22 cellular contexts compared by ENCODE assay signal in the genomic region with DNA sequence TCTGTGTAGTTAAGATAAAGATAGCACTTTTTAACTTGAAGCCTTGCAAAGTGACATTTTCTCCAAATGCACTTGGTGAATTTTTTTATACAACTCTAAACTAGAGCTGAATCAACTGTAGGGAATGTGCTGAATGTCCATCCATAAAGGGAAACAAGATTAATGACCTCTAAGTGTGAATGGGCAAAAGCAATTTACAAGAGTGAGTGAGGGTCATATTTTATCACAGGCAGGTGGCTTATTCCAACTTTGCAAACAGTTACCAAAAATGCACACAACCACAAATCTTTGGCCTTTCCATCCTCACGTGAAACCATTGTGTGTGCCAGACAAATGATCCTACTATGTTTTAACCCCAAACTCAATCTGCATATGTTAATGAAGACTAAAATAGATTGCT.
"Had no signal": no experiment of that assay in that cellular context is flagged by ENCODE, and none has a peak within 500 bp of the region (broad histone marks: within the 10 kb centered on the region; RNA-seq: fewer than 3 reads in every experiment).

No MANE protein-coding gene starts in this region.

- H3K27ac ChIP-seq: SJSA1, SK-N-MC had no signal

- H3K4me1 ChIP-seq: SJSA1 had no signal

- H3K9me3 ChIP-seq: SJSA1 had no signal

- H3K36me3 ChIP-seq: SJSA1 had no signal

- H3K27me3 ChIP-seq: SJSA1 had no signal

- H3K4me3 ChIP-seq: SJSA1, SK-N-MC had no signal

- DNase-seq: IMR-90, Kasumi-1, KG1, MV-4-11, NCI-H1048, NCI-H1105, NCI-H1436 treated with DMSO at 0.1 percent for 48 hours, NCI-H1694, NCI-H1930, NCI-H2081 treated with DMSO at 0.1 percent for 48 hours, NCI-H2171, NCI-H226, NCI-H446, NCI-H510A, NCI-H524 treated with DMSO at 0.1 percent for 48 hours, NCI-H69, NCI-H774, Right ventricle myocardium superior, RPMI8226, SIG-M5 had no signal
